1 cellular context compared by ENCODE assay signal in genomic region chr5:29794146-29794787, GRCh38.
TF ChIP-seq lines count a peak whose summit lies in the region.

No MANE protein-coding gene starts in this region.

TF ChIP-seq in K562, 482 proteins besides CTCF, POLR2A, EP300 and RAD21 (continued from another document):
- TF ChIP-seq, protein P1, sequence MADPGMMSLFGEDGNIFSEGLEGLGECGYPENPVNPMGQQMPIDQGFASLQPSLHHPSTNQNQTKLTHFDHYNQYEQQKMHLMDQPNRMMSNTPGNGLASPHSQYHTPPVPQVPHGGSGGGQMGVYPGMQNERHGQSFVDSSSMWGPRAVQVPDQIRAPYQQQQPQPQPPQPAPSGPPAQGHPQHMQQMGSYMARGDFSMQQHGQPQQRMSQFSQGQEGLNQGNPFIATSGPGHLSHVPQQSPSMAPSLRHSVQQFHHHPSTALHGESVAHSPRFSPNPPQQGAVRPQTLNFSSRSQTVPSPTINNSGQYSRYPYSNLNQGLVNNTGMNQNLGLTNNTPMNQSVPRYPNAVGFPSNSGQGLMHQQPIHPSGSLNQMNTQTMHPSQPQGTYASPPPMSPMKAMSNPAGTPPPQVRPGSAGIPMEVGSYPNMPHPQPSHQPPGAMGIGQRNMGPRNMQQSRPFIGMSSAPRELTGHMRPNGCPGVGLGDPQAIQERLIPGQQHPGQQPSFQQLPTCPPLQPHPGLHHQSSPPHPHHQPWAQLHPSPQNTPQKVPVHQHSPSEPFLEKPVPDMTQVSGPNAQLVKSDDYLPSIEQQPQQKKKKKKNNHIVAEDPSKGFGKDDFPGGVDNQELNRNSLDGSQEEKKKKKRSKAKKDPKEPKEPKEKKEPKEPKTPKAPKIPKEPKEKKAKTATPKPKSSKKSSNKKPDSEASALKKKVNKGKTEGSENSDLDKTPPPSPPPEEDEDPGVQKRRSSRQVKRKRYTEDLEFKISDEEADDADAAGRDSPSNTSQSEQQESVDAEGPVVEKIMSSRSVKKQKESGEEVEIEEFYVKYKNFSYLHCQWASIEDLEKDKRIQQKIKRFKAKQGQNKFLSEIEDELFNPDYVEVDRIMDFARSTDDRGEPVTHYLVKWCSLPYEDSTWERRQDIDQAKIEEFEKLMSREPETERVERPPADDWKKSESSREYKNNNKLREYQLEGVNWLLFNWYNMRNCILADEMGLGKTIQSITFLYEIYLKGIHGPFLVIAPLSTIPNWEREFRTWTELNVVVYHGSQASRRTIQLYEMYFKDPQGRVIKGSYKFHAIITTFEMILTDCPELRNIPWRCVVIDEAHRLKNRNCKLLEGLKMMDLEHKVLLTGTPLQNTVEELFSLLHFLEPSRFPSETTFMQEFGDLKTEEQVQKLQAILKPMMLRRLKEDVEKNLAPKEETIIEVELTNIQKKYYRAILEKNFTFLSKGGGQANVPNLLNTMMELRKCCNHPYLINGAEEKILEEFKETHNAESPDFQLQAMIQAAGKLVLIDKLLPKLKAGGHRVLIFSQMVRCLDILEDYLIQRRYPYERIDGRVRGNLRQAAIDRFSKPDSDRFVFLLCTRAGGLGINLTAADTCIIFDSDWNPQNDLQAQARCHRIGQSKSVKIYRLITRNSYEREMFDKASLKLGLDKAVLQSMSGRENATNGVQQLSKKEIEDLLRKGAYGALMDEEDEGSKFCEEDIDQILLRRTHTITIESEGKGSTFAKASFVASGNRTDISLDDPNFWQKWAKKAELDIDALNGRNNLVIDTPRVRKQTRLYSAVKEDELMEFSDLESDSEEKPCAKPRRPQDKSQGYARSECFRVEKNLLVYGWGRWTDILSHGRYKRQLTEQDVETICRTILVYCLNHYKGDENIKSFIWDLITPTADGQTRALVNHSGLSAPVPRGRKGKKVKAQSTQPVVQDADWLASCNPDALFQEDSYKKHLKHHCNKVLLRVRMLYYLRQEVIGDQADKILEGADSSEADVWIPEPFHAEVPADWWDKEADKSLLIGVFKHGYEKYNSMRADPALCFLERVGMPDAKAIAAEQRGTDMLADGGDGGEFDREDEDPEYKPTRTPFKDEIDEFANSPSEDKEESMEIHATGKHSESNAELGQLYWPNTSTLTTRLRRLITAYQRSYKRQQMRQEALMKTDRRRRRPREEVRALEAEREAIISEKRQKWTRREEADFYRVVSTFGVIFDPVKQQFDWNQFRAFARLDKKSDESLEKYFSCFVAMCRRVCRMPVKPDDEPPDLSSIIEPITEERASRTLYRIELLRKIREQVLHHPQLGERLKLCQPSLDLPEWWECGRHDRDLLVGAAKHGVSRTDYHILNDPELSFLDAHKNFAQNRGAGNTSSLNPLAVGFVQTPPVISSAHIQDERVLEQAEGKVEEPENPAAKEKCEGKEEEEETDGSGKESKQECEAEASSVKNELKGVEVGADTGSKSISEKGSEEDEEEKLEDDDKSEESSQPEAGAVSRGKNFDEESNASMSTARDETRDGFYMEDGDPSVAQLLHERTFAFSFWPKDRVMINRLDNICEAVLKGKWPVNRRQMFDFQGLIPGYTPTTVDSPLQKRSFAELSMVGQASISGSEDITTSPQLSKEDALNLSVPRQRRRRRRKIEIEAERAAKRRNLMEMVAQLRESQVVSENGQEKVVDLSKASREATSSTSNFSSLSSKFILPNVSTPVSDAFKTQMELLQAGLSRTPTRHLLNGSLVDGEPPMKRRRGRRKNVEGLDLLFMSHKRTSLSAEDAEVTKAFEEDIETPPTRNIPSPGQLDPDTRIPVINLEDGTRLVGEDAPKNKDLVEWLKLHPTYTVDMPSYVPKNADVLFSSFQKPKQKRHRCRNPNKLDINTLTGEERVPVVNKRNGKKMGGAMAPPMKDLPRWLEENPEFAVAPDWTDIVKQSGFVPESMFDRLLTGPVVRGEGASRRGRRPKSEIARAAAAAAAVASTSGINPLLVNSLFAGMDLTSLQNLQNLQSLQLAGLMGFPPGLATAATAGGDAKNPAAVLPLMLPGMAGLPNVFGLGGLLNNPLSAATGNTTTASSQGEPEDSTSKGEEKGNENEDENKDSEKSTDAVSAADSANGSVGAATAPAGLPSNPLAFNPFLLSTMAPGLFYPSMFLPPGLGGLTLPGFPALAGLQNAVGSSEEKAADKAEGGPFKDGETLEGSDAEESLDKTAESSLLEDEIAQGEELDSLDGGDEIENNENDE (IDR thresholded peaks at IDR 0.05; ENCODE audit: low read depth, low read length) = no peak
- TF ChIP-seq CCAR2 (IDR thresholded peaks at IDR 0.05; ENCODE audit: low read depth, low read length) (no peak), BDP1 (IDR thresholded peaks at IDR 0.05; ENCODE audit: insufficient read depth, insufficient read length) (no peak), SP1 (CRISPR knock-in tag; IDR thresholded peaks at IDR 0.05) (no peak), SMARCB1 (IDR thresholded peaks at IDR 0.05; ENCODE audit: insufficient read length, low read depth) (no peak), SFPQ (IDR thresholded peaks at IDR 0.05; ENCODE audit: low read depth, low read length) (no peak), MYNN (IDR thresholded peaks at IDR 0.05) (no peak), MYNN (CRISPR knock-in tag; IDR thresholded peaks at IDR 0.05) (no peak), SRSF7 (optimal IDR thresholded peaks at IDR 0.05; ENCODE audit: low read depth, low read length) (no peak), ZNF146 (CRISPR knock-in tag; IDR thresholded peaks at IDR 0.05; ENCODE audit: unreplicated experiment) (no peak), MTF1 (CRISPR knock-in tag; IDR thresholded peaks at IDR 0.05; ENCODE audit: borderline replicate concordance) (no peak), PPARD (CRISPR knock-in tag; IDR thresholded peaks at IDR 0.05) (no peak), CREB1 (IDR thresholded peaks at IDR 0.05) (no peak), CREB1 (CRISPR knock-in tag; IDR thresholded peaks at IDR 0.05) (no peak), CEBPG (CRISPR knock-in tag; IDR thresholded peaks at IDR 0.05) (no peak), CEBPG (tag; conservative IDR thresholded peaks at IDR 0.05 in 1 of 2, IDR thresholded peaks at IDR 0.05 in 1 of 2) (no peak)
- TF ChIP-seq, protein P2, sequence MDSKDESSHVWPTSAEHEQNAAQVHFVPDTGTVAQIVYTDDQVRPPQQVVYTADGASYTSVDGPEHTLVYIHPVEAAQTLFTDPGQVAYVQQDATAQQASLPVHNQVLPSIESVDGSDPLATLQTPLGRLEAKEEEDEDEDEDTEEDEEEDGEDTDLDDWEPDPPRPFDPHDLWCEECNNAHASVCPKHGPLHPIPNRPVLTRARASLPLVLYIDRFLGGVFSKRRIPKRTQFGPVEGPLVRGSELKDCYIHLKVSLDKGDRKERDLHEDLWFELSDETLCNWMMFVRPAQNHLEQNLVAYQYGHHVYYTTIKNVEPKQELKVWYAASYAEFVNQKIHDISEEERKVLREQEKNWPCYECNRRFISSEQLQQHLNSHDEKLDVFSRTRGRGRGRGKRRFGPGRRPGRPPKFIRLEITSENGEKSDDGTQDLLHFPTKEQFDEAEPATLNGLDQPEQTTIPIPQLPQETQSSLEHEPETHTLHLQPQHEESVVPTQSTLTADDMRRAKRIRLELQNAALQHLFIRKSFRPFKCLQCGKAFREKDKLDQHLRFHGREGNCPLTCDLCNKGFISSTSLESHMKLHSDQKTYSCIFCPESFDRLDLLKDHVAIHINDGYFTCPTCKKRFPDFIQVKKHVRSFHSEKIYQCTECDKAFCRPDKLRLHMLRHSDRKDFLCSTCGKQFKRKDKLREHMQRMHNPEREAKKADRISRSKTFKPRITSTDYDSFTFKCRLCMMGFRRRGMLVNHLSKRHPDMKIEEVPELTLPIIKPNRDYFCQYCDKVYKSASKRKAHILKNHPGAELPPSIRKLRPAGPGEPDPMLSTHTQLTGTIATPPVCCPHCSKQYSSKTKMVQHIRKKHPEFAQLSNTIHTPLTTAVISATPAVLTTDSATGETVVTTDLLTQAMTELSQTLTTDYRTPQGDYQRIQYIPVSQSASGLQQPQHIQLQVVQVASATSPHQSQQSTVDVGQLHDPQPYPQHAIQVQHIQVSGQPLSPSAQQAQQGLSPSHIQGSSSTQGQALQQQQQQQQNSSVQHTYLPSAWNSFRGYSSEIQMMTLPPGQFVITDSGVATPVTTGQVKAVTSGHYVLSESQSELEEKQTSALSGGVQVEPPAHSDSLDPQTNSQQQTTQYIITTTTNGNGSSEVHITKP (IDR thresholded peaks at IDR 0.05; ENCODE audit: partially characterized antibody) = no peak
